2 cellular contexts compared by ENCODE assay signal in genomic region chr2:68687018-68687417, GRCh38.
TF ChIP-seq lines count a peak whose summit lies in the region.

No MANE protein-coding gene starts in this region.

TF ChIP-seq in GM12878, 131 proteins besides CTCF, POLR2A, EP300 and RAD21:
- TF ChIP-seq ZBTB40 (IDR thresholded peaks at IDR 0.05; ENCODE audit: borderline replicate concordance) (no peak), EGR1 (IDR thresholded peaks at IDR 0.05; ENCODE audit: borderline replicate concordance in 1 of 2, low read depth in 2 of 2, low read length in 2 of 2) (no peak), ZZZ3 (IDR thresholded peaks at IDR 0.05; ENCODE audit: control insufficient read depth, insufficient read length, low read depth) (no peak), POU2F2 (IDR thresholded peaks at IDR 0.05; ENCODE audit: borderline replicate concordance, low read depth, low read length) (no peak), MTA3 (IDR thresholded peaks at IDR 0.05; ENCODE audit: borderline replicate concordance, low read length) (no peak), USF1 (IDR thresholded peaks at IDR 0.05; ENCODE audit: borderline replicate concordance, extremely low read length, insufficient read depth, low read depth, low read length) (no peak), IKZF2 (IDR thresholded peaks at IDR 0.05) (no peak), POLR2AphosphoS5 (IDR thresholded peaks at IDR 0.05; ENCODE audit: low read length) (no peak), E4F1 (IDR thresholded peaks at IDR 0.05; ENCODE audit: borderline replicate concordance, partially characterized antibody) (no peak), USF2 (IDR thresholded peaks at IDR 0.05; ENCODE audit: borderline replicate concordance, low read depth, low read length) (no peak), ZBTB11 (CRISPR knock-in tag; IDR thresholded peaks at IDR 0.05) (no peak), ZSCAN29 (IDR thresholded peaks at IDR 0.05) (no peak)

TF ChIP-seq in neural cell, 6 proteins besides CTCF, POLR2A, EP300 and RAD21:
- TF ChIP-seq SMC3 (conservative IDR thresholded peaks at IDR 0.05; ENCODE audit: poor library complexity), result no peak
- no peak for TF ChIP-seq MXI1 (conservative IDR thresholded peaks at IDR 0.05; ENCODE audit: poor library complexity, severe bottlenecking)
- peak; percentile 77 for TF ChIP-seq POLR2AphosphoS5 (IDR thresholded peaks at IDR 0.05)
TF ChIP-seq in neural cell: peak in this region for 1.
